Comparison of ENCODE assay signal across 16 cellular contexts in genomic region chr12:96457191-96457930, GRCh38. TPM values are rescaled to one million over a fixed set of nuclear protein-coding genes. Genes with fewer than 3 reads are reported as not detected.
DNase-seq lines count a peak whose midpoint lies in the region; ATAC-seq lines count a peak whose summit lies in the region.
"Had no signal": no experiment of that assay in that cellular context is flagged by ENCODE, and none has a peak within 500 bp of the region (broad histone marks: within the 10 kb centered on the region; RNA-seq: fewer than 3 reads in every experiment).

No MANE protein-coding gene starts in this region.

- peak overlapping the region; percentile 4 for H4K8ac ChIP-seq in trophoblast cell (ENCODE audit: low read depth, low read length)

- H3K27me3 ChIP-seq in trophoblast cell (ENCODE audit: insufficient read depth, low read length), result no peaks in the 10 kb centered on the region
- H3K27me3 ChIP-seq in CD8-positive, alpha-beta memory T cell (ENCODE audit: insufficient read depth, low read length, poor library complexity, severe bottlenecking), result no peaks in the 10 kb centered on the region
- H3K27me3 ChIP-seq: SJCRH30, thyroid gland had no signal

- H3K4me1 ChIP-seq in trophoblast cell (ENCODE audit: control insufficient read depth in 1 of 2, insufficient read depth in 2 of 2, low read length in 2 of 2), result peaks cover 0 to 2% of the 10 kb centered on the region in 2 experiments
- H3K4me1 ChIP-seq in CD8-positive, alpha-beta memory T cell (ENCODE audit: insufficient read depth, low read length), result no peaks in the 10 kb centered on the region
- H3K4me1 ChIP-seq: Caco-2, SJCRH30, thyroid gland had no signal

- no peaks in the 10 kb centered on the region for H3K27me3 Mint-ChIP-seq in T-cell
- H3K27me3 Mint-ChIP-seq in CD8-positive, alpha-beta memory T cell, result no peaks in the 10 kb centered on the region
- H3K27me3 Mint-ChIP-seq: activated CD8-positive, alpha-beta memory T cell treated with anti-CD3 and anti-CD28 coated beads, Interleukin-2, amount 10 ng/mL, durations not matched to agents 7 days and 5 days had no signal

- peaks cover 0 to 11% (median 0%) of the 10 kb centered on the region in 3 donors for H3K4me1 Mint-ChIP-seq in T-cell
- H3K4me1 Mint-ChIP-seq in CD8-positive, alpha-beta memory T cell, result peaks cover 0 to 6% (median 0%) of the 10 kb centered on the region in 3 donors
- H3K4me1 Mint-ChIP-seq: activated CD8-positive, alpha-beta memory T cell treated with anti-CD3 and anti-CD28 coated beads, Interleukin-2, amount 10 ng/mL, durations not matched to agents 7 days and 5 days had no signal

- H3K14ac ChIP-seq in trophoblast cell (ENCODE audit: low read length), result no peak overlapping the region

- peak overlapping the region; percentile 49 for H2BK12ac ChIP-seq in trophoblast cell (ENCODE audit: low read length)

- no peak overlapping the region for H3K4me2 ChIP-seq in trophoblast cell (ENCODE audit: low read length)

- POLR2A ChIA-PET in T-cell (lab: Charles Lee), result interaction anchor here (0.6 to 1.0 kb wide), 3 partner anchors 8 to 339 kb away, joined by 3 to 20 read pairs (median 4); no protein-coding TSS in a partner anchor
- POLR2A ChIA-PET in CD8-positive, alpha-beta memory T cell (lab: Charles Lee), result no interaction called here

- H3K36me3 ChIP-seq in trophoblast cell (ENCODE audit: control insufficient read depth in 1 of 2, insufficient read depth in 2 of 2, low read length in 2 of 2), result no peaks in the 10 kb centered on the region
- no peaks in the 10 kb centered on the region for H3K36me3 ChIP-seq in CD8-positive, alpha-beta memory T cell (ENCODE audit: insufficient read depth, low read length)
- H3K36me3 ChIP-seq: SJCRH30, thyroid gland had no signal

- no CpG with 5 or more reads among the region's 4 CpGs for WGBS in trophoblast cell (ENCODE audit: extremely low coverage, insufficient coverage, insufficient read length)

- H3K23ac ChIP-seq in trophoblast cell (ENCODE audit: low read length), result no peak overlapping the region

- no peak overlapping the region for H3K27ac ChIP-seq in trophoblast cell (ENCODE audit: low read depth, low read length)
- no peak overlapping the region for H3K27ac ChIP-seq in CD8-positive, alpha-beta memory T cell (ENCODE audit: low read depth, low read length)
- H3K27ac ChIP-seq: 22Rv1, SJCRH30, thyroid gland had no signal

- H3K79me1 ChIP-seq in trophoblast cell (ENCODE audit: low read length), result no peaks in the 10 kb centered on the region

- no peak overlapping the region for H4K91ac ChIP-seq in trophoblast cell (ENCODE audit: low read depth, low read length)

- H3K4me3 ChIP-seq in trophoblast cell (ENCODE audit: low read depth, low read length), result no peak overlapping the region
- no peak overlapping the region for H3K4me3 ChIP-seq in CD8-positive, alpha-beta memory T cell (ENCODE audit: low read length)
- H3K4me3 ChIP-seq: SJCRH30, thyroid gland had no signal

- no peak overlapping the region for H3K4ac ChIP-seq in trophoblast cell (ENCODE audit: low read depth, low read length)

- H2BK120ac ChIP-seq in trophoblast cell (ENCODE audit: insufficient read depth, low read length, poor library complexity), result no peak overlapping the region

- no peaks in the 10 kb centered on the region for H3K9me3 Mint-ChIP-seq in T-cell
- no peaks in the 10 kb centered on the region for H3K9me3 Mint-ChIP-seq in CD8-positive, alpha-beta memory T cell
- H3K9me3 Mint-ChIP-seq: activated naive CD4-positive, alpha-beta T cell treated with anti-CD3 and anti-CD28 coated beads for 36 hours had no signal

- peak overlapping the region; percentile 4 to 7 for H3K27ac Mint-ChIP-seq in T-cell
- H3K27ac Mint-ChIP-seq in CD8-positive, alpha-beta memory T cell, result peak overlapping the region in 3 of 8 donors; percentile 7 to 61 (median 44)
- H3K27ac Mint-ChIP-seq: activated CD8-positive, alpha-beta memory T cell treated with anti-CD3 and anti-CD28 coated beads, Interleukin-2, amount 10 ng/mL, durations not matched to agents 7 days and 5 days; activated naive CD4-positive, alpha-beta T cell treated with anti-CD3 and anti-CD28 coated beads for 36 hours had no signal

- H4K12ac ChIP-seq in trophoblast cell (ENCODE audit: low read depth, low read length), result no peak overlapping the region

- H2BK5ac ChIP-seq in trophoblast cell (ENCODE audit: low read depth, low read length, poor library complexity), result peak overlapping the region; percentile 27

- no peak overlapping the region for H2AFZ ChIP-seq in trophoblast cell (ENCODE audit: insufficient read depth, low read length, poor library complexity)

- no peak for ATAC-seq in T-cell (replicated peaks in 1 of 4)
- no peak for ATAC-seq in stimulated activated naive CD8-positive, alpha-beta T cell treated with anti-CD3 and anti-CD28 coated beads, Interleukin-15, Interleukin-2, amounts not matched to agents 100 U/mL and 50 U/mL, for 24 hours
- ATAC-seq: activated CD8-positive, alpha-beta memory T cell treated with anti-CD3 and anti-CD28 coated beads, Interleukin-2, amount 10 ng/mL, durations not matched to agents 7 days and 5 days had no signal

- CTCF ChIA-PET in T-cell (lab: Charles Lee), result interaction anchor here (0.6 to 1.2 kb wide), 7 partner anchors 9 to 890 kb away, joined by 3 to 6 read pairs (median 4); no protein-coding TSS in a partner anchor
- CTCF ChIA-PET in CD8-positive, alpha-beta memory T cell (lab: Charles Lee), result interaction anchor here (1.0 to 2.2 kb wide), 5 partner anchors 19 to 246 kb away, joined by 3 to 4 read pairs (median 4); no protein-coding TSS in a partner anchor

- H3K4me3 Mint-ChIP-seq in T-cell, result no peak overlapping the region
- no peak overlapping the region for H3K4me3 Mint-ChIP-seq in CD8-positive, alpha-beta memory T cell
- H3K4me3 Mint-ChIP-seq: activated CD8-positive, alpha-beta memory T cell treated with anti-CD3 and anti-CD28 coated beads, Interleukin-2, amount 10 ng/mL, durations not matched to agents 7 days and 5 days; activated naive CD4-positive, alpha-beta T cell treated with anti-CD3 and anti-CD28 coated beads for 36 hours had no signal

- no peaks in the 10 kb centered on the region for H3K9me3 ChIP-seq in trophoblast cell (ENCODE audit: insufficient read depth, low read depth, low read length)
- H3K9me3 ChIP-seq in CD8-positive, alpha-beta memory T cell (ENCODE audit: low read length), result no peaks in the 10 kb centered on the region
- H3K9me3 ChIP-seq: Caco-2, SJCRH30, thyroid gland had no signal

- no peaks in the 10 kb centered on the region for H3K36me3 Mint-ChIP-seq in T-cell
- H3K36me3 Mint-ChIP-seq in CD8-positive, alpha-beta memory T cell, result no peaks in the 10 kb centered on the region
- H3K36me3 Mint-ChIP-seq: activated CD8-positive, alpha-beta memory T cell treated with anti-CD3 and anti-CD28 coated beads, Interleukin-2, amount 10 ng/mL, durations not matched to agents 7 days and 5 days had no signal

- no peak overlapping the region for H3K18ac ChIP-seq in trophoblast cell (ENCODE audit: low read length)

- no peaks in the 10 kb centered on the region for H3K79me2 ChIP-seq in trophoblast cell (ENCODE audit: control insufficient read depth, insufficient read depth, low read length, poor library complexity)

- peak; percentile 10 for DNase-seq in DMS153 (lab: John Stamatoyannopoulos, UW)
- no peak for DNase-seq in DMS153 treated with DMSO at 0.1 percent for 48 hours (lab: John Stamatoyannopoulos, UW; ENCODE audit: unreplicated experiment)
- peak; percentile 47 for DNase-seq in LoVo (ENCODE audit: low spot score)
- DNase-seq in T-cell, result no peak
- peak; percentile 39 to 76 for DNase-seq in trophoblast cell
- no peak for DNase-seq in stimulated activated naive CD8-positive, alpha-beta T cell treated with anti-CD3 and anti-CD28 coated beads, Interleukin-15, Interleukin-2, amounts not matched to agents 100 U/mL and 50 U/mL, for 24 hours
- DNase-seq in stimulated activated CD4-positive, alpha-beta T cell treated with anti-CD3 and anti-CD28 coated beads, Interleukin-12 subunit alpha, Interleukin-12 subunit beta, amount 100 ng/mL, for 4 hours, result no peak
- no peak for DNase-seq in CD8-positive, alpha-beta memory T cell
- DNase-seq: activated CD8-positive, alpha-beta memory T cell treated with anti-CD3 and anti-CD28 coated beads, Interleukin-2, amount 10 ng/mL, durations not matched to agents 7 days and 5 days; activated naive CD4-positive, alpha-beta T cell treated with anti-CD3 and anti-CD28 coated beads for 36 hours; Caco-2; Kasumi-1; NCI-H524; SJCRH30; thyroid gland had no signal

- H2AK5ac ChIP-seq in trophoblast cell (ENCODE audit: low read length), result peak overlapping the region; percentile 91

- no peak overlapping the region for H3K9ac ChIP-seq in trophoblast cell (ENCODE audit: low read length)

RNA-seq across cellular contexts. Expression of gene CFAP54, which starts 32.0 kb away (rescaled TPM):
- total RNA-seq in T-cell, result under 1 TPM; 0.47 to 0.95 (median 0.90) TPM
- 0.03 and 0.14 TPM in 2 replicates for polyA plus RNA-seq in trophoblast cell (2013)
- under 1 TPM; 0.66 to 0.88 TPM for total RNA-seq in CD8-positive, alpha-beta memory T cell
- 0.08 TPM for polyA plus RNA-seq in CD8-positive, alpha-beta memory T cell

RNA-seq across cellular contexts. Expression of gene CDK17, which starts 57.1 kb away (rescaled TPM):
- 100 to 1,000 TPM in 1 of 5 donors, 10 to 100 TPM in 4; 56.4 to 114 (median 72.2) TPM for total RNA-seq in T-cell
- polyA plus RNA-seq in trophoblast cell (2013), result 13.4 and 13.5 TPM in 2 replicates
- 10 to 100 TPM; 34.6 to 36.0 TPM for total RNA-seq in CD8-positive, alpha-beta memory T cell
- 40.0 TPM for polyA plus RNA-seq in CD8-positive, alpha-beta memory T cell

Comparison
In these comparisons a context has a peak if more than half of its experiments do, and no peak if none do; other contexts are left out.
1. DNase-seq: peak in DMS153 (single experiment), LoVo (single experiment) and trophoblast cell (2 of 2); none in DMS153 treated with DMSO at 0.1 percent for 48 hours (single experiment), T-cell (0 of 34), stimulated activated naive CD8-positive, alpha-beta T cell treated with anti-CD3 and anti-CD28 coated beads, Interleukin-15, Interleukin-2, amounts not matched to agents 100 U/mL and 50 U/mL, for 24 hours (single experiment), stimulated activated CD4-positive, alpha-beta T cell treated with anti-CD3 and anti-CD28 coated beads, Interleukin-12 subunit alpha, Interleukin-12 subunit beta, amount 100 ng/mL, for 4 hours (single experiment) and CD8-positive, alpha-beta memory T cell (0 of 5).